ENCODE assay signal across 16 cellular contexts in the genomic region with DNA sequence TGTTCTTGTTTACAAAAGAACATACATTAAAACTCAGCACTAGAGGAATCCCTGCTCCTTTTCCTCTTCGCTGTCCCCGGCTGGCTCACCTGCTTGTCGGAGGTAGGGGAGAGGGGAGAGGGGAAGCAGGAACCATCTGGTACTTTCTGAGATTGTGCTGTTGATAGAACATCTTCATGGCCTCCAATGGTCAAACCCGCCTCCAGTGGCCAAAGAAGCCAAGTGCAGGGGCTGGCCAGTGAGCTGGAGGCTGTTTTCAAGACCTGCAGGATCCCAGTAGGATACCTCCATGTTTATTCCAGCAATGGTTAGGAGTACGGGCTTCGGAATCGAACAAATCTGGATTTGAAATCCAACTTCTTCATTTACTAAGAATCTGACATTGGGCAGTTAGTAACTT.
DNase-seq lines count a peak whose midpoint lies in the region; ATAC-seq, FAIRE-seq and TF ChIP-seq lines count a peak whose summit lies in the region.
"Had no signal": no experiment of that assay in that cellular context is flagged by ENCODE, and none has a peak within 500 bp of the region (broad histone marks: within the 10 kb centered on the region; RNA-seq: fewer than 3 reads in every experiment).

No MANE protein-coding gene starts in this region.

- no peaks in the 10 kb centered on the region for H3K9me3 Mint-ChIP-seq in HFFc6
- H3K9me3 Mint-ChIP-seq: activated CD8-positive, alpha-beta T cell treated with anti-CD3 and anti-CD28 coated beads for 36 hours; activated naive CD4-positive, alpha-beta T cell treated with anti-CD3 and anti-CD28 coated beads, Interleukin-2, amount 50 U/mL, for 24 hours; T-cell had no signal

- no peak overlapping the region for H3K4me3 Mint-ChIP-seq in HFFc6
- H3K4me3 Mint-ChIP-seq: activated CD8-positive, alpha-beta T cell treated with anti-CD3 and anti-CD28 coated beads for 36 hours; activated naive CD4-positive, alpha-beta T cell treated with anti-CD3 and anti-CD28 coated beads, Interleukin-2, amount 50 U/mL, for 24 hours; T-cell had no signal

- peak overlapping the region in 1 of 2 experiments; percentile 40 for H3K18ac ChIP-seq in mesenchymal stem cell (ENCODE audit: low read depth in 1 of 2, low read length in 2 of 2)

- no peak overlapping the region for H2BK120ac ChIP-seq in mesenchymal stem cell (ENCODE audit: low read depth, low read length)

- TF ChIP-seq EP300 in K562 (IDR thresholded peaks at IDR 0.05; ENCODE audit: low read length) = no peak

- DNase-seq in BJ (ENCODE audit: low read depth) = no peak
- no peak for DNase-seq in HFFc6
- peak; percentile 29 to 63 (median 46) for DNase-seq in K562 (ENCODE audit: extremely low read depth in 1 of 4, low spot score in 3 of 4)
- peak; percentile 37 for DNase-seq in mesenchymal stem cell
- DNase-seq in NCI-H1105 (lab: John Stamatoyannopoulos, UW) = no peak
- no peak for DNase-seq in NK-92 (lab: John Stamatoyannopoulos, UW; ENCODE audit: unreplicated experiment)
- DNase-seq in NCI-H510A treated with DMSO at 0.1 percent for 48 hours (lab: John Stamatoyannopoulos, UW) = no peak
- DNase-seq: activated CD8-positive, alpha-beta T cell treated with anti-CD3 and anti-CD28 coated beads for 36 hours; Calu3; left ventricle myocardium inferior; NCI-H1436; NCI-H774; T-cell had no signal

- TF ChIP-seq CTCF in BJ (IDR thresholded peaks at IDR 0.05; ENCODE audit: insufficient read depth, low read depth, low read length) = peak; percentile 40
- TF ChIP-seq CTCF in HFFc6 (IDR thresholded peaks at IDR 0.05) = peak; percentile 55
- TF ChIP-seq CTCF in K562 (IDR thresholded peaks at IDR 0.05 in 2 of 3, conservative IDR thresholded peaks at IDR 0.05 in 1 of 3; ENCODE audit: insufficient read depth in 2 of 3, low read depth in 1 of 3, low read length in 3 of 3) = peak; percentile 33 to 57 (median 47)

- in situ Hi-C loops in K562 (cut with MboI) = no loop called here

- no TSS peak for BruUV-seq in K562 (replicated peaks; lab: Mats Ljungman, UMichigan)

- peak; percentile 32 for FAIRE-seq in K562 (lab: Jason Lieb, UNC)
- FAIRE-seq: urothelium cell line had no signal

- no peak overlapping the region for H2BK15ac ChIP-seq in mesenchymal stem cell (ENCODE audit: low read depth, poor library complexity, severe bottlenecking)

- WGBS in K562 (ENCODE audit: insufficient coverage, low coverage, missing lambda C conversion rate) = 3% methylated on average over 7 of the region's 7 CpGs
- 86% methylated on average over 7 of the region's 7 CpGs for WGBS in mesenchymal stem cell

- H3K9me3 ChIP-seq in K562 (replicated peaks; ENCODE audit: control insufficient read depth, insufficient read depth, low read depth, low read length) = no peaks in the 10 kb centered on the region
- H3K9me3 ChIP-seq in mesenchymal stem cell (ENCODE audit: control insufficient read depth, low read length) = no peaks in the 10 kb centered on the region
- H3K9me3 ChIP-seq: left ventricle myocardium inferior had no signal

- no peaks in the 10 kb centered on the region for H3K4me1 Mint-ChIP-seq in HFFc6 (ENCODE audit: low read depth)
- H3K4me1 Mint-ChIP-seq: activated naive CD4-positive, alpha-beta T cell treated with anti-CD3 and anti-CD28 coated beads, Interleukin-2, amount 50 U/mL, for 24 hours; T-cell had no signal

- H3K9me1 ChIP-seq in K562 (ENCODE audit: control insufficient read depth, insufficient read depth, low read length) = no peaks in the 10 kb centered on the region

- H2AK5ac ChIP-seq in mesenchymal stem cell (ENCODE audit: low read length, severe bottlenecking) = peak overlapping the region; percentile 96

- H4K8ac ChIP-seq in mesenchymal stem cell (ENCODE audit: low read length) = no peak overlapping the region

- no peak overlapping the region for H3K4me2 ChIP-seq in K562 (ENCODE audit: insufficient read depth, low read length)
- H3K4me2 ChIP-seq in mesenchymal stem cell (ENCODE audit: low read length, poor library complexity, severe bottlenecking) = no peak overlapping the region

- H2AFZ ChIP-seq in K562 (ENCODE audit: low read depth, low read length) = no peak overlapping the region
- no peak overlapping the region for H2AFZ ChIP-seq in mesenchymal stem cell (ENCODE audit: low read depth, low read length)

- peaks cover 39% of the 10 kb centered on the region for H3K79me1 ChIP-seq in mesenchymal stem cell (replicated peaks; ENCODE audit: low read length, poor library complexity, severe bottlenecking)

- peak overlapping the region; percentile 47 for H4K91ac ChIP-seq in mesenchymal stem cell (ENCODE audit: low read length)

- H2BK5ac ChIP-seq in mesenchymal stem cell (ENCODE audit: low read depth, low read length, poor library complexity, severe bottlenecking) = no peak overlapping the region

- TF ChIP-seq POLR2A in K562 (conservative IDR thresholded peaks at IDR 0.05) = no peak

- H3K27me3 ChIP-seq in BJ (ENCODE audit: control insufficient read depth, insufficient read depth, low read length) = peaks cover 2% of the 10 kb centered on the region
- peaks cover 18 to 61% of the 10 kb centered on the region in 2 experiments for H3K27me3 ChIP-seq in K562 (ENCODE audit: control insufficient read depth in 2 of 2, insufficient read depth in 2 of 2, low read length in 2 of 2)
- peaks cover 0 to 3% of the 10 kb centered on the region in 2 experiments for H3K27me3 ChIP-seq in mesenchymal stem cell (ENCODE audit: control insufficient read depth in 1 of 2, insufficient read depth in 1 of 2, low read length in 2 of 2)

- H3K79me2 ChIP-seq in K562 (ENCODE audit: control insufficient read depth, insufficient read depth, low read length) = no peaks in the 10 kb centered on the region

- ATAC-seq in K562 (peak; percentile 85), GM18498 (IDR thresholded peaks at IDR 0.05; ENCODE audit: unreplicated experiment) (no peak)
- ATAC-seq: activated CD8-positive, alpha-beta T cell treated with anti-CD3 and anti-CD28 coated beads for 36 hours; T-cell had no signal

- TF ChIP-seq RAD21 in K562 (CRISPR knock-in tag; conservative IDR thresholded peaks at IDR 0.05 in 1 of 2, IDR thresholded peaks at IDR 0.05 in 1 of 2) = peak in 1 of 2 experiments; percentile 19; a peak in 1 of 4 replicates

- no peak overlapping the region for H3K14ac ChIP-seq in mesenchymal stem cell (ENCODE audit: low read length in 2 of 2)

- H2BK12ac ChIP-seq in mesenchymal stem cell (ENCODE audit: low read length in 2 of 2) = peak overlapping the region in 1 of 2 experiments; percentile 21

- H3K4me1 ChIP-seq in K562 (replicated peaks in 1 of 2; ENCODE audit: control insufficient read depth in 2 of 2, insufficient read depth in 2 of 2, low read length in 2 of 2) (no peaks in the 10 kb centered on the region), mesenchymal stem cell (ENCODE audit: control insufficient read depth, insufficient read depth, low read depth, low read length) (peaks cover 45% of the 10 kb centered on the region)

- intact Hi-C loops in K562 (cut with micrococcal nuclease) = no loop called here

- POLR2A ChIA-PET in BJ (lab: Charles Lee) (no interaction called here), K562 (lab: Yijun Ruan, JAX) (no interaction called here)

- peaks cover 28% of the 10 kb centered on the region for H3K27me3 Mint-ChIP-seq in HFFc6 (ENCODE audit: insufficient read depth)

- H3K27ac ChIP-seq in K562 (ENCODE audit: extremely low read depth, low read depth, low read length) (no peak overlapping the region), mesenchymal stem cell (ENCODE audit: low read length, poor library complexity, severe bottlenecking) (no peak overlapping the region)
- H3K27ac ChIP-seq: left ventricle myocardium inferior had no signal

- no peaks in the 10 kb centered on the region for H3K36me3 Mint-ChIP-seq in HFFc6 (ENCODE audit: low read depth)
- H3K36me3 Mint-ChIP-seq: activated naive CD4-positive, alpha-beta T cell treated with anti-CD3 and anti-CD28 coated beads, Interleukin-2, amount 50 U/mL, for 24 hours; T-cell had no signal

- CTCF ChIA-PET in BJ (lab: Yijun Ruan, JAX) (interaction anchor here (0.9 to 1.5 kb wide), 3 partner anchors 23 to 53 kb away, joined by 3 to 4 read pairs (median 3); no protein-coding TSS in a partner anchor), K562 (lab: Yijun Ruan, JAX; ENCODE audit: low intra/inter-chr PET ratio) (no interaction called here)

- H3K27ac Mint-ChIP-seq in HFFc6 = no peak overlapping the region
- H3K27ac Mint-ChIP-seq: activated CD8-positive, alpha-beta T cell treated with anti-CD3 and anti-CD28 coated beads for 36 hours; activated naive CD4-positive, alpha-beta T cell treated with anti-CD3 and anti-CD28 coated beads, Interleukin-2, amount 50 U/mL, for 24 hours; T-cell had no signal

- H3K4me3 ChIP-seq in BJ (ENCODE audit: low read depth, low read length) = no peak overlapping the region
- no peak overlapping the region for H3K4me3 ChIP-seq in K562
- no peak overlapping the region for H3K4me3 ChIP-seq in mesenchymal stem cell (ENCODE audit: insufficient read depth in 1 of 2, low read depth in 1 of 2, low read length in 2 of 2)
- H3K4me3 ChIP-seq: left ventricle myocardium inferior had no signal

- no peak overlapping the region for H3K23ac ChIP-seq in mesenchymal stem cell (ENCODE audit: low read length in 2 of 2)

- H3K36me3 ChIP-seq in BJ (ENCODE audit: control insufficient read depth, insufficient read depth, low read length) (no peaks in the 10 kb centered on the region), K562 (ENCODE audit: control insufficient read depth, insufficient read depth, low read length) (no peaks in the 10 kb centered on the region), mesenchymal stem cell (ENCODE audit: control insufficient read depth in 1 of 2, insufficient read depth in 2 of 2, low read depth in 1 of 2, low read length in 2 of 2) (peaks cover 0 to 42% of the 10 kb centered on the region in 2 experiments)
- H3K36me3 ChIP-seq: left ventricle myocardium inferior had no signal

- peaks cover 7% of the 10 kb centered on the region; the same call in 1 of the 2 replicates for H4K20me1 ChIP-seq in K562 (replicated peaks; ENCODE audit: control insufficient read depth, insufficient read depth, low read length)

- no peak overlapping the region for H3K9ac ChIP-seq in K562 (ENCODE audit: insufficient read depth in 1 of 2, low read depth in 2 of 2, low read length in 2 of 2)
- no peak overlapping the region for H3K9ac ChIP-seq in mesenchymal stem cell (ENCODE audit: low read length)

- H3K4ac ChIP-seq in mesenchymal stem cell (ENCODE audit: low read depth in 1 of 2, low read length in 2 of 2) = no peak overlapping the region

Comparison
In these comparisons a context has a peak if more than half of its experiments do, and no peak if none do; other contexts are left out.
1. DNase-seq: peak in K562 (4 of 4) and mesenchymal stem cell (single experiment); none in BJ (single experiment), HFFc6 (single experiment), NCI-H1105 (single experiment), NK-92 (single experiment) and NCI-H510A treated with DMSO at 0.1 percent for 48 hours (single experiment).
2. Peak in every context shown above with its lines, with median percentiles within 50 percentile points of each other: CTCF ChIP-seq.